ENCODE assay signal across 7 cellular contexts in the genomic region with DNA sequence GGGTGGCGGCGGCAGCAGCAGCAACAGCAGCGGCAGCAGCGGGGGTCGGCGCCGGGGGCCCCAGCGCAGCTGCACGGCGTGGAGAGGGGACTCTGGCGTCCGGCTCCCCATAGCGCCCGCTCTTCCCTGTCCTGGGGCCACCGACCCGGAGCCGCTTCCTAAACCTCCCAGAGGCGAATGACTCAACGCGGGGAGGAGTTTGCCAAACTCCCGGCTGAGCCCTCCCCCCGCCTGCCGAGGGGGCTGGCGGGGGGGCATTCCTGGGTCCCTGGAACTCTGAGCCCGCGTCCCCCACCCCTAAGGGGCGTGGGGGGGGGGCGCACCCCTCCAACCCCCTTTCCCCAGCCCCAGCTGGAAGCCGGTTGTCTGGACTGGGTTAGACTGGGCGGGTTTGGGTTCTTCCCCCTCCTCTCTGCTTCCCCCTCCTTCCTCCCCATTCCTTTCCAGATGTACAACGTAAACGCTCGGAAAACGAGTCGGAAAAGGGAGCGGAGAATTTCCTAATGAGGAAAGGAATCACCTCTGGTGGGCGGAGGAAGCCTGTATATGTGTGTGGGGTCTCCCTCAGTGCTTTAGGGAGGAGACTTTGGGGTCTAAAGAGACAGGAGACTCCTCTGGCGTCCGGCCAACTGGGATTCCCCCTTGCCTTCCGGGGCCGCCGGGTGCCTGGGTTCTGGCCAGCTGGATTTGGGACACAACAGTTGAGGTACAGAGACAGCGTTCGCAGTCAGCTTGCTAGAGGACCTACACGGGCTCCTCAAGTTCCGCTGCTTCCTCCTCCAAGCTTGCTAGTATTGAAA. TPM values are rescaled to one million over a fixed set of nuclear protein-coding genes. Genes with fewer than 3 reads are reported as not detected.
DNase-seq lines count a peak whose midpoint lies in the region; ATAC-seq and TF ChIP-seq lines count a peak whose summit lies in the region.

A gene (minus strand): TSS at position 179 of the 800 bp plus-strand sequence. CDS start 68 bp downstream, at position 111.

- H3K9me3 Mint-ChIP-seq in MCF 10A (ENCODE audit: unreplicated experiment) = no peaks in the 10 kb centered on the region

- WGBS in sigmoid colon, 2 donors = 4 to 5% methylated on average over 46 of the region's 46 CpGs

- ATAC-seq in HG03039 (IDR thresholded peaks at IDR 0.05; ENCODE audit: unreplicated experiment) = no peak

- H3K9me3 ChIP-seq in iPS-18a (ENCODE audit: control insufficient read depth, low read depth, low read length) (no peaks in the 10 kb centered on the region), sigmoid colon (no peaks in the 10 kb centered on the region)

- H3K27me3 Mint-ChIP-seq in MCF 10A (ENCODE audit: insufficient read depth, unreplicated experiment) = no peaks in the 10 kb centered on the region

- H3K4me3 ChIP-seq in iPS-18a (ENCODE audit: low read length) (peak within 1 kb of the TSS; percentile 69), sigmoid colon (peak within 1 kb of the TSS; percentile 96 to 100 (median 100))

- H3K9ac ChIP-seq in iPS-18a (ENCODE audit: low read length) = peak within 1 kb of the TSS; percentile 58

- H3K36me3 Mint-ChIP-seq in MCF 10A (ENCODE audit: insufficient read depth, unreplicated experiment) = peaks cover 6% of the 10 kb centered on the region

- H3K4me3 Mint-ChIP-seq in MCF 10A (ENCODE audit: unreplicated experiment) = peak within 1 kb of the TSS; percentile 94

- POLR2A ChIA-PET in MCF 10A (lab: Yijun Ruan, JAX) = interaction anchor here (11.6 kb wide), 1 partner anchor 11 kb away, joined by 108 read pairs; no protein-coding TSS in a partner anchor

- TF ChIP-seq POLR2A in sigmoid colon (IDR thresholded peaks at IDR 0.05) = peak; percentile 90 to 95

- no peak for TF ChIP-seq CTCF in MCF 10A (IDR thresholded peaks at IDR 0.05; ENCODE audit: unreplicated experiment)
- no peak for TF ChIP-seq CTCF in sigmoid colon (IDR thresholded peaks at IDR 0.05)

- H3K27ac ChIP-seq in iPS-18a (ENCODE audit: low read length) (no peak within 1 kb of the TSS), sigmoid colon (peak within 1 kb of the TSS; percentile 96 to 100 (median 100))

- peak within 1 kb of the TSS; percentile 93 for H3K27ac Mint-ChIP-seq in MCF 10A (ENCODE audit: low read depth, unreplicated experiment)

- H3K4me1 ChIP-seq in iPS-18a (ENCODE audit: control insufficient read depth, low read depth, low read length) (peaks cover 30% of the 10 kb centered on the region), sigmoid colon (peaks cover 0 to 75% (median 63%) of the 10 kb centered on the region in 4 donors)

- H3K36me3 ChIP-seq in iPS-18a (ENCODE audit: control insufficient read depth, low read depth, low read length) (no peaks in the 10 kb centered on the region), sigmoid colon (peaks cover 0 to 10% (median 3%) of the 10 kb centered on the region in 4 donors)

- CTCF ChIA-PET in MCF 10A (lab: Yijun Ruan, JAX) = interaction anchor here (0.8 to 14.2 kb wide), 5 partner anchors 10 to 201 kb away, joined by 3 to 316 read pairs (median 31); no protein-coding TSS in a partner anchor

- peak in 3 of 4 donors; percentile 32 to 84 (median 69) for TF ChIP-seq EP300 in sigmoid colon (IDR thresholded peaks at IDR 0.05)

- H3K4me1 Mint-ChIP-seq in MCF 10A (ENCODE audit: insufficient read depth, unreplicated experiment) = peaks cover 55% of the 10 kb centered on the region

- intact Hi-C loops in MCF 10A (cut with micrococcal nuclease) (loop anchor here (1.0 kb wide), 1 partner anchor 13 kb away; no protein-coding TSS in a partner anchor), sigmoid colon (cut with DNase I) (loop anchor here (2.0 kb wide), 1 partner anchor 14 kb away; no protein-coding TSS in a partner anchor)

- H3K27me3 ChIP-seq in iPS-18a (ENCODE audit: control insufficient read depth, insufficient read depth, low read length) = peaks cover 65% of the 10 kb centered on the region
- H3K27me3 ChIP-seq in sigmoid colon = no peaks in the 10 kb centered on the region

- DNase-seq in HCEC 1CT (peak; percentile 90), T follicular helper cell (ENCODE audit: low read depth) (peak; percentile 34), MCF 10A (ENCODE audit: unreplicated experiment) (peak; percentile 86), sigmoid colon (peak; percentile 96), GM19240 (ENCODE audit: insufficient read length, low spot score) (no peak)

- BruUV-seq in MCF 10A (replicated peaks; lab: Mats Ljungman, UMichigan) = no TSS peak

RNA-seq across cellular contexts. Expression of the gene that starts here (rescaled TPM):
- total RNA-seq in MCF 10A (2022) (110 and 184 TPM in 2 replicates), sigmoid colon (100 to 1,000 TPM; 200 to 765 (median 459) TPM)
- polyA plus RNA-seq in sigmoid colon = 10 to 100 TPM in 1 of 3 donors, 1 to 10 TPM in 2; 7.4 to 92.7 (median 7.8) TPM
